ENCODE assay signal across 6 cellular contexts in the genomic region with DNA sequence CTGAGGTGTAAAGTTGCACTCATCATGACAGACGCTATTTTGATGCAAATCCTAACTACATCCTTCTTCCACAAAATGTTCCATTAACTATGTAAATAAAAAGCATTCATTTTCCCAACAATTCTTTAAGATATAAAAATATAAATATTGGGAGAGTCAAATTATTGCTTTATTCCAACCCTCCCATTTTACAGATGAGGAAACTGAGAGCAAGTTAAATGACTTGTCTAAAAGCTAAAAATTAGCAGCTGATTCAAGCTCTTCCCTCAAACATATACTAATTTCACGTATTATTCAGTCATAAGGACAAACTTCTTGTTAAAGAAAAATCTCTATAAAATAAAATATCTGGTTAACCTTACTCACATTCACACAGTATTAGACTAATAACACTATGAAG.
"Had no signal": no experiment of that assay in that cellular context is flagged by ENCODE, and none has a peak within 500 bp of the region (broad histone marks: within the 10 kb centered on the region; RNA-seq: fewer than 3 reads in every experiment).

No MANE protein-coding gene starts in this region.

- H3K9ac ChIP-seq: KMS-11 had no signal

- DNase-seq: IMR-90, KBM-7, KG1 had no signal

- FAIRE-seq: HTR-8/SVneo had no signal

- H3K27ac ChIP-seq: HL-60, KMS-11 had no signal
